In genomic region chr18:77077836-77078456, GRCh38 we compare ENCODE assay signal across 12 cellular contexts. TPM values are rescaled to one million over a fixed set of nuclear protein-coding genes. Genes with fewer than 3 reads are reported as not detected.
DNase-seq lines count a peak whose midpoint lies in the region; ATAC-seq lines count a peak whose summit lies in the region.
"Had no signal": no experiment of that assay in that cellular context is flagged by ENCODE, and none has a peak within 500 bp of the region (broad histone marks: within the 10 kb centered on the region; RNA-seq: fewer than 3 reads in every experiment).

No MANE protein-coding gene starts in this region.

- ATAC-seq in esophagus mucosa = peak; percentile 7

- POLR2A ChIA-PET in activated CD4-positive, alpha-beta memory T cell treated with anti-CD3 and anti-CD28 coated beads for 36 hours (lab: Charles Lee) = no interaction called here
- POLR2A ChIA-PET in activated CD4-positive, alpha-beta memory T cell treated with anti-CD3 and anti-CD28 coated beads, Interleukin-2, amount 10 ng/mL, durations not matched to agents 7 days and 5 days (lab: Charles Lee) = interaction anchor here (1.0 to 1.5 kb wide), 2 partner anchors 13 to 16 kb away, joined by 3 to 5 read pairs; no protein-coding TSS in a partner anchor

- H3K27me3 Mint-ChIP-seq in activated CD4-positive, alpha-beta memory T cell treated with anti-CD3 and anti-CD28 coated beads for 36 hours = no peaks in the 10 kb centered on the region
- no peaks in the 10 kb centered on the region for H3K27me3 Mint-ChIP-seq in activated CD4-positive, alpha-beta memory T cell treated with anti-CD3 and anti-CD28 coated beads, Interleukin-2, amount 10 ng/mL, durations not matched to agents 7 days and 5 days
- H3K27me3 Mint-ChIP-seq: stimulated activated naive CD8-positive, alpha-beta T cell treated with anti-CD3 and anti-CD28 coated beads, Interleukin-15, Interleukin-2, amounts not matched to agents 100 ng/mL and 50 ng/mL, for 24 hours had no signal

- H3K4me1 Mint-ChIP-seq in activated CD4-positive, alpha-beta memory T cell treated with anti-CD3 and anti-CD28 coated beads for 36 hours (ENCODE audit: low read depth) = peaks cover 79% of the 10 kb centered on the region
- peaks cover 78% of the 10 kb centered on the region for H3K4me1 Mint-ChIP-seq in activated CD4-positive, alpha-beta memory T cell treated with anti-CD3 and anti-CD28 coated beads, Interleukin-2, amount 10 ng/mL, durations not matched to agents 7 days and 5 days

- CTCF ChIA-PET in activated CD4-positive, alpha-beta memory T cell treated with anti-CD3 and anti-CD28 coated beads for 36 hours (lab: Charles Lee) = interaction anchor here (0.7 kb wide), 1 partner anchor 24 kb away, joined by 4 read pairs; no protein-coding TSS in a partner anchor
- CTCF ChIA-PET in activated CD4-positive, alpha-beta memory T cell treated with anti-CD3 and anti-CD28 coated beads, Interleukin-2, amount 10 ng/mL, durations not matched to agents 7 days and 5 days (lab: Charles Lee) = no interaction called here

- intact Hi-C loops in activated CD4-positive, alpha-beta memory T cell treated with anti-CD3 and anti-CD28 coated beads for 36 hours (cut with micrococcal nuclease) = no loop called here

- no peaks in the 10 kb centered on the region for H3K9me3 Mint-ChIP-seq in activated CD4-positive, alpha-beta memory T cell treated with anti-CD3 and anti-CD28 coated beads for 36 hours
- no peaks in the 10 kb centered on the region for H3K9me3 Mint-ChIP-seq in activated CD4-positive, alpha-beta memory T cell treated with anti-CD3 and anti-CD28 coated beads, Interleukin-2, amount 10 ng/mL, durations not matched to agents 7 days and 5 days
- H3K9me3 Mint-ChIP-seq: stimulated activated naive CD8-positive, alpha-beta T cell treated with anti-CD3 and anti-CD28 coated beads, Interleukin-15, Interleukin-2, amounts not matched to agents 100 ng/mL and 50 ng/mL, for 24 hours had no signal

- H3K27ac Mint-ChIP-seq in activated CD4-positive, alpha-beta memory T cell treated with anti-CD3 and anti-CD28 coated beads for 36 hours = peak overlapping the region; percentile 39
- no peak overlapping the region for H3K27ac Mint-ChIP-seq in activated CD4-positive, alpha-beta memory T cell treated with anti-CD3 and anti-CD28 coated beads, Interleukin-2, amount 10 ng/mL, durations not matched to agents 7 days and 5 days
- H3K27ac Mint-ChIP-seq: stimulated activated naive CD8-positive, alpha-beta T cell treated with anti-CD3 and anti-CD28 coated beads, Interleukin-15, Interleukin-2, amounts not matched to agents 100 ng/mL and 50 ng/mL, for 24 hours had no signal

- DNase-seq in activated CD4-positive, alpha-beta memory T cell treated with anti-CD3 and anti-CD28 coated beads for 36 hours = no peak
- DNase-seq in activated CD4-positive, alpha-beta memory T cell treated with anti-CD3 and anti-CD28 coated beads, Interleukin-2, amount 10 ng/mL, durations not matched to agents 7 days and 5 days = no peak
- DNase-seq in RPMI7951 (ENCODE audit: low read depth) = peak; percentile 52
- peak; percentile 66 for DNase-seq in renal cortical epithelial cell (ENCODE audit: low read depth)
- no peak for DNase-seq in ureter (ENCODE audit: low spot score)
- DNase-seq in NCI-H1930 (lab: John Stamatoyannopoulos, UW) = no peak
- DNase-seq in middle frontal gyrus (ENCODE audit: extremely low spot score, low spot score) = no peak
- DNase-seq: caudate nucleus, NCI-H1092 treated with DMSO at 0.1 percent for 48 hours, NCI-H748 treated with DMSO at 0.1 percent for 48 hours had no signal

- peaks cover 10% of the 10 kb centered on the region for H3K36me3 Mint-ChIP-seq in activated CD4-positive, alpha-beta memory T cell treated with anti-CD3 and anti-CD28 coated beads for 36 hours
- H3K36me3 Mint-ChIP-seq in activated CD4-positive, alpha-beta memory T cell treated with anti-CD3 and anti-CD28 coated beads, Interleukin-2, amount 10 ng/mL, durations not matched to agents 7 days and 5 days (ENCODE audit: low read depth) = peaks cover 60% of the 10 kb centered on the region

- H3K4me3 Mint-ChIP-seq in activated CD4-positive, alpha-beta memory T cell treated with anti-CD3 and anti-CD28 coated beads for 36 hours = no peak overlapping the region
- H3K4me3 Mint-ChIP-seq in activated CD4-positive, alpha-beta memory T cell treated with anti-CD3 and anti-CD28 coated beads, Interleukin-2, amount 10 ng/mL, durations not matched to agents 7 days and 5 days = no peak overlapping the region
- H3K4me3 Mint-ChIP-seq: stimulated activated naive CD8-positive, alpha-beta T cell treated with anti-CD3 and anti-CD28 coated beads, Interleukin-15, Interleukin-2, amounts not matched to agents 100 ng/mL and 50 ng/mL, for 24 hours had no signal

RNA-seq across cellular contexts. Expression of gene MBP, which starts 54.6 kb away (rescaled TPM):
- total RNA-seq in activated CD4-positive, alpha-beta memory T cell treated with anti-CD3 and anti-CD28 coated beads for 36 hours = 10 to 100 TPM; 38.9 to 40.4 TPM
- total RNA-seq in activated CD4-positive, alpha-beta memory T cell treated with anti-CD3 and anti-CD28 coated beads, Interleukin-2, amount 10 ng/mL, durations not matched to agents 7 days and 5 days = 10 to 100 TPM; 81.4 to 95.3 TPM
- total RNA-seq in RPMI7951 (2014; rRNA removed; shearing (Covaris generic)) = 9.5 and 15.6 TPM in 2 replicates
- total RNA-seq in esophagus mucosa (25.5 TPM), renal cortical epithelial cell (28.8 and 34.0 TPM in 2 replicates), ureter (78.7 TPM)

Comparison
In these comparisons a context has a peak if more than half of its experiments do, and no peak if none do; other contexts are left out.
1. DNase-seq: peak in RPMI7951 (single experiment) and renal cortical epithelial cell (single experiment); none in activated CD4-positive, alpha-beta memory T cell treated with anti-CD3 and anti-CD28 coated beads for 36 hours (single experiment), activated CD4-positive, alpha-beta memory T cell treated with anti-CD3 and anti-CD28 coated beads, Interleukin-2, amount 10 ng/mL, durations not matched to agents 7 days and 5 days (single experiment), ureter (single experiment), NCI-H1930 (0 of 2) and middle frontal gyrus (single experiment).